ENCODE assay signal across 1 cellular context in genomic region chr12:52032797-52033505, GRCh38.
TF ChIP-seq lines count a peak whose summit lies in the region.

No MANE protein-coding gene starts in this region.

TF ChIP-seq in HepG2, 621 proteins besides CTCF, POLR2A, EP300 and RAD21 (continues in another document):
- TF ChIP-seq FOXA3 (CRISPR knock-in tag; IDR thresholded peaks at IDR 0.05) (0 out of 2 replicates have a peak, but pooled peaks have one; percentile 14), ATAD3A (CRISPR knock-in tag; IDR thresholded peaks at IDR 0.05) (no peak), ZNF570 (CRISPR knock-in tag; IDR thresholded peaks at IDR 0.05; ENCODE audit: borderline replicate concordance) (no peak), KDM2A (CRISPR knock-in tag; IDR thresholded peaks at IDR 0.05; ENCODE audit: borderline replicate concordance, low read depth) (peak; percentile 46; the same call in 1 of the 2 replicates), ZHX1 (CRISPR knock-in tag; IDR thresholded peaks at IDR 0.05; ENCODE audit: low read depth) (peak; percentile 33; the same call in 1 of the 2 replicates), KDM1A (CRISPR knock-in tag; IDR thresholded peaks at IDR 0.05) (no peak), RFX5 (IDR thresholded peaks at IDR 0.05; ENCODE audit: low read depth, low read length) (peak; percentile 68; the same call in 1 of the 2 replicates), ONECUT2 (CRISPR knock-in tag; IDR thresholded peaks at IDR 0.05) (0 out of 2 replicates have a peak, but pooled peaks have one; percentile 15), HIVEP1 (CRISPR knock-in tag; IDR thresholded peaks at IDR 0.05) (peak; percentile 99), ZNF430 (CRISPR knock-in tag; IDR thresholded peaks at IDR 0.05) (peak; percentile 47; the same call in 1 of the 2 replicates), ZNF292 (CRISPR knock-in tag; IDR thresholded peaks at IDR 0.05; ENCODE audit: borderline replicate concordance, low read depth) (no peak), PAXIP1 (CRISPR knock-in tag; conservative IDR thresholded peaks at IDR 0.05) (peak; percentile 64), PATZ1 (CRISPR knock-in tag; IDR thresholded peaks at IDR 0.05) (peak; percentile 89), ZFY (CRISPR knock-in tag; IDR thresholded peaks at IDR 0.05) (peak; percentile 68), CCAR2 (optimal IDR thresholded peaks at IDR 0.05; ENCODE audit: low read depth, low read length) (no peak), ZNF276 (CRISPR knock-in tag; IDR thresholded peaks at IDR 0.05; ENCODE audit: low read depth) (0 out of 2 replicates have a peak, but pooled peaks have one; percentile 26), HOXA3 (CRISPR knock-in tag; IDR thresholded peaks at IDR 0.05) (peak; percentile 92), ATF7 (IDR thresholded peaks at IDR 0.05) (peak; percentile 38; the same call in 1 of the 2 replicates), ATF7 (CRISPR knock-in tag; IDR thresholded peaks at IDR 0.05) (peak; percentile 25; the same call in 1 of the 2 replicates), ZC3H13 (CRISPR knock-in tag; IDR thresholded peaks at IDR 0.05) (no peak), HNRNPK (IDR thresholded peaks at IDR 0.05; ENCODE audit: low read depth, low read length, poor library complexity, severe bottlenecking) (no peak), TAF15 (IDR thresholded peaks at IDR 0.05; ENCODE audit: low read depth, low read length, poor library complexity, severe bottlenecking) (no peak), SRY (CRISPR knock-in tag; IDR thresholded peaks at IDR 0.05) (no peak), KDM3A (CRISPR knock-in tag; IDR thresholded peaks at IDR 0.05; ENCODE audit: low read depth) (0 out of 2 replicates have a peak, but pooled peaks have one; percentile 45), MAZ (IDR thresholded peaks at IDR 0.05; ENCODE audit: borderline replicate concordance, low read depth, low read length) (no peak), MAZ (CRISPR knock-in tag; IDR thresholded peaks at IDR 0.05; ENCODE audit: low read depth) (peak; percentile 66), ASH2L (IDR thresholded peaks at IDR 0.05; ENCODE audit: insufficient read length, low read depth, low read length) (peak; percentile 23), ZFP82 (CRISPR knock-in tag; IDR thresholded peaks at IDR 0.05; ENCODE audit: borderline replicate concordance) (peak; percentile 63; the same call in 1 of the 2 replicates), SOX13 (IDR thresholded peaks at IDR 0.05) (no peak), SOX13 (CRISPR knock-in tag; conservative IDR thresholded peaks at IDR 0.05 in 1 of 2, IDR thresholded peaks at IDR 0.05 in 1 of 2) (peak in 1 of 2 experiments; percentile 38; a peak in 1 of 4 replicates), ZNF766 (CRISPR knock-in tag; IDR thresholded peaks at IDR 0.05; ENCODE audit: borderline replicate concordance) (0 out of 2 replicates have a peak, but pooled peaks have one; percentile 41), ZNF230 (CRISPR knock-in tag; IDR thresholded peaks at IDR 0.05) (no peak), PHF21A (CRISPR knock-in tag; IDR thresholded peaks at IDR 0.05) (peak; percentile 81), MTA3 (CRISPR knock-in tag; IDR thresholded peaks at IDR 0.05) (no peak), BCLAF1 (IDR thresholded peaks at IDR 0.05) (no peak), PRDM15 (CRISPR knock-in tag; IDR thresholded peaks at IDR 0.05) (0 out of 2 replicates have a peak, but pooled peaks have one; percentile 43), ZBTB7B (CRISPR knock-in tag; IDR thresholded peaks at IDR 0.05) (peak; percentile 77; the same call in 1 of the 2 replicates), SCMH1 (CRISPR knock-in tag; IDR thresholded peaks at IDR 0.05; ENCODE audit: borderline replicate concordance) (no peak), ZFX (CRISPR knock-in tag; IDR thresholded peaks at IDR 0.05; ENCODE audit: low read depth) (peak; percentile 64), POLR2AphosphoS2 (IDR thresholded peaks at IDR 0.05; ENCODE audit: low read depth, low read length) (no peak), STAT5B (CRISPR knock-in tag; IDR thresholded peaks at IDR 0.05) (no peak), ISL2 (CRISPR knock-in tag; IDR thresholded peaks at IDR 0.05) (peak; percentile 65; the same call in 1 of the 2 replicates), ZNF264 (CRISPR knock-in tag; IDR thresholded peaks at IDR 0.05) (0 out of 2 replicates have a peak, but pooled peaks have one; percentile 15), MTERF4 (CRISPR knock-in tag; IDR thresholded peaks at IDR 0.05) (0 out of 2 replicates have a peak, but pooled peaks have one; percentile 36)
